In the genomic region with DNA sequence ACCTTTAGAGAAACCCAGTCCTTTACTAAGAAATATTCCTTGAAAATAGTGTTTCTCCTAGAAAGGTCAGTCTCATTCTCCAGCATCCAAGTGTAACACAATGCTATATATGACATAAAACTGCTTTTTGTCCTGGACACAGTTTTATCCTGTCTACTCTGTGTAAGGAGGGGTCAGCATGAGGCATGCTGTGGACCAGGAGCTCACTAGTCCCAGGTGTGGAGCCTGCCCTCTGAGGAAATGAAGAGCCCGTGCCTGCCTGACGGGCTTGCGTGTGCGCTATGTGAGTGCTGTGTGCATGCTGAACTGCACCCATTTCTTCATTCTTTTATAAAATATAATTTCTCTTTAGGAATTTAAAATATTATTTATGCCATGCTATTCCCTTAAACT, we compare ENCODE assay signal across 23 cellular contexts.
A peak's percentile ranks its signal among the peaks of the same experiment; 100 is the strongest.
DNase-seq lines count a peak whose midpoint lies in the region; ATAC-seq and TF ChIP-seq lines count a peak whose summit lies in the region.
"Had no signal": no experiment of that assay in that cellular context is flagged by ENCODE, and none has a peak within 500 bp of the region (broad histone marks: within the 10 kb centered on the region; RNA-seq: fewer than 3 reads in every experiment).

No MANE protein-coding gene starts in this region.

- ATAC-seq in heart right ventricle (peak in 2 of 8 donors; percentile 35 to 41), Right ventricle myocardium superior (ENCODE audit: poor library complexity) (no peak)
- ATAC-seq: CD8-positive, alpha-beta T cell; K562; Right ventricle myocardium inferior had no signal

- intact Hi-C loops in heart right ventricle (cut with DNase I): no loop called here
- intact Hi-C loops in Right ventricle myocardium superior (cut with DNase I): no loop called here

- TF ChIP-seq CTCF in heart right ventricle (IDR thresholded peaks at IDR 0.05): no peak

- H3K4me1 ChIP-seq in heart right ventricle: peaks cover 0 to 56% (median 17%) of the 10 kb centered on the region in 9 donors
- H3K4me1 ChIP-seq in mesodermal cell (ENCODE audit: control insufficient read depth, insufficient read depth, low read length, poor library complexity, severe bottlenecking): peaks cover 29% of the 10 kb centered on the region
- H3K4me1 ChIP-seq: Caco-2, SJSA1 had no signal

- H3K9me3 ChIP-seq in heart right ventricle: no peaks in the 10 kb centered on the region
- no peaks in the 10 kb centered on the region for H3K9me3 ChIP-seq in mesodermal cell (ENCODE audit: control insufficient read depth, low read length)
- H3K9me3 ChIP-seq: Caco-2, SJSA1 had no signal

- DNase-seq in heart right ventricle (no peak), Right ventricle myocardium superior (no peak), SK-N-DZ (ENCODE audit: low spot score) (peak; percentile 66), substantia nigra (lab: John Stamatoyannopoulos, UW) (no peak), NCI-H187 (lab: John Stamatoyannopoulos, UW) (no peak), HT-29 (ENCODE audit: low spot score) (no peak)
- DNase-seq: AML-193; C1 segment of cervical spinal cord; Caco-2; CD8-positive, alpha-beta T cell; Kasumi-1; NCI-H1092 treated with DMSO at 0.1 percent for 48 hours; NCI-H1436; NCI-H187 treated with DMSO at 0.1 percent for 48 hours; NCI-H2171 treated with DMSO at 0.1 percent for 48 hours; NCI-H345; NCI-H524; NCI-H774; PC-9 had no signal

- 92 to 94% methylated on average over 4 of the region's 4 CpGs for WGBS in heart right ventricle, 2 donors
- WGBS in mesodermal cell (ENCODE audit: insufficient coverage in 2 of 2), 2 experiments: no CpG with 5 or more reads among the region's 4 CpGs

- H3K27ac ChIP-seq in heart right ventricle (peak overlapping the region; percentile 5 to 77 (median 56)), mesodermal cell (ENCODE audit: low read depth, low read length, severe bottlenecking) (peak overlapping the region; percentile 8), substantia nigra (ENCODE audit: low read depth, low read length, poor library complexity, severe bottlenecking) (peak overlapping the region; percentile 20)
- H3K27ac ChIP-seq: PC-9, SJSA1 had no signal

- peaks cover 0 to 3% (median 0%) of the 10 kb centered on the region in 7 donors for H3K27me3 ChIP-seq in heart right ventricle
- H3K27me3 ChIP-seq: SJSA1 had no signal

- H3K36me3 ChIP-seq in heart right ventricle: peaks cover 0 to 76% (median 3%) of the 10 kb centered on the region in 9 donors
- no peaks in the 10 kb centered on the region for H3K36me3 ChIP-seq in mesodermal cell (ENCODE audit: control insufficient read depth, insufficient read depth, low read length)
- H3K36me3 ChIP-seq: SJSA1 had no signal

- H3K4me3 ChIP-seq in heart right ventricle (no peak overlapping the region), mesodermal cell (ENCODE audit: extremely low read depth, insufficient read depth, low read length, poor library complexity, severe bottlenecking) (no peak overlapping the region)
- H3K4me3 ChIP-seq: K562, PC-9, SJSA1 had no signal
